Comparison of ENCODE assay signal across 10 cellular contexts in the genomic region with DNA sequence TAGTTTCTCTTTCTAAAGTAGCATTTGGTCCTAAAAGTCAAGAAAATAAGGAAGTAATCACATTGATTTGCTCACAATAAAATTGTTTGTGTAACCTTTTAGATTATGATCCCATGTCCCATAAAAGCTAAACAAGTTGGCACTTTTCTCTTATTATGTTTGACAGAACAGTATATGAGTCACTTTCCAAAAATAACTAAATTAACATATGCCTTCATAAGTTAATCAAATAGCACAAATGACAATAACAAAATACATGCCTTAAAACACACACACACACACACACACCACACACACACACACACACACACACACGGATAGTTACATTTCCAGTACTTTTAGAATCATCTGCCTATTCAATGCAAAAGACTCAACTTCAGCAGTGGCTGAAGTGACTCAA. TPM values are rescaled to one million over a fixed set of nuclear protein-coding genes. Genes with fewer than 3 reads are reported as not detected.
A peak's percentile ranks its signal among the peaks of the same experiment; 100 is the strongest.
DNase-seq lines count a peak whose midpoint lies in the region; ATAC-seq and TF ChIP-seq lines count a peak whose summit lies in the region.
"Had no signal": no experiment of that assay in that cellular context is flagged by ENCODE, and none has a peak within 500 bp of the region (broad histone marks: within the 10 kb centered on the region; RNA-seq: fewer than 3 reads in every experiment).

No MANE protein-coding gene starts in this region.

- peaks cover 70% of the 10 kb centered on the region for H3K36me3 Mint-ChIP-seq in CD4-positive, alpha-beta T cell (ENCODE audit: low read depth)
- peaks cover 43% of the 10 kb centered on the region for H3K36me3 Mint-ChIP-seq in central memory CD8-positive, alpha-beta T cell (ENCODE audit: insufficient read depth)
- H3K36me3 Mint-ChIP-seq in naive thymus-derived CD8-positive, alpha-beta T cell = peaks cover 3 to 48% (median 5%) of the 10 kb centered on the region in 3 donors

- H3K27ac Mint-ChIP-seq in CD4-positive, alpha-beta T cell = no peak overlapping the region
- H3K27ac Mint-ChIP-seq in central memory CD8-positive, alpha-beta T cell (ENCODE audit: low read depth) = peak overlapping the region; percentile 96
- H3K27ac Mint-ChIP-seq in naive thymus-derived CD8-positive, alpha-beta T cell = peak overlapping the region in 7 of 10 donors; percentile 8 to 99 (median 80)

- H3K27me3 Mint-ChIP-seq in CD4-positive, alpha-beta T cell = no peaks in the 10 kb centered on the region
- H3K27me3 Mint-ChIP-seq in central memory CD8-positive, alpha-beta T cell = no peaks in the 10 kb centered on the region
- H3K27me3 Mint-ChIP-seq in naive thymus-derived CD8-positive, alpha-beta T cell = no peaks in the 10 kb centered on the region

- no peaks in the 10 kb centered on the region for H3K9me3 ChIP-seq in CD4-positive, alpha-beta T cell (ENCODE audit: control insufficient read depth, low read length)

- no peak overlapping the region for H3K27ac ChIP-seq in CD4-positive, alpha-beta T cell (ENCODE audit: low read depth, low read length)
- H3K27ac ChIP-seq in KMS-11 = no peak overlapping the region
- H3K27ac ChIP-seq: HL-60 had no signal

- intact Hi-C loops in CD4-positive, alpha-beta T cell (cut with DNase I, micrococcal nuclease) = loop anchor here (10.0 kb wide), 3 partner anchors 648 to 1988 kb away; partner anchors contain the start of genes HEATR6 (in 1 of the 2) and TANC2 (in 1 of the 2)

- no peaks in the 10 kb centered on the region for H3K27me3 ChIP-seq in CD4-positive, alpha-beta T cell (ENCODE audit: control insufficient read depth, insufficient read depth, low read length)
- H3K27me3 ChIP-seq in KMS-11 (ENCODE audit: insufficient read depth, low read depth) = no peaks in the 10 kb centered on the region

- no peak overlapping the region for H3K9ac ChIP-seq in KMS-11

- peak overlapping the region; percentile 95 for H3K4me2 ChIP-seq in KMS-11

- no peak overlapping the region for H3K4me3 ChIP-seq in KMS-11 (IDR thresholded peaks at IDR 0.05; ENCODE audit: insufficient read depth, low read depth, low read length)

- H3K79me2 ChIP-seq in KMS-11 (ENCODE audit: insufficient read depth, low read depth) = peaks cover 80% of the 10 kb centered on the region

- H3K4me1 Mint-ChIP-seq in CD4-positive, alpha-beta T cell (ENCODE audit: low read depth) = peaks cover 67% of the 10 kb centered on the region
- H3K4me1 Mint-ChIP-seq in central memory CD8-positive, alpha-beta T cell = peaks cover 59% of the 10 kb centered on the region
- peaks cover 29 to 66% (median 61%) of the 10 kb centered on the region in 4 donors for H3K4me1 Mint-ChIP-seq in naive thymus-derived CD8-positive, alpha-beta T cell

- TF ChIP-seq CTCF in CD4-positive, alpha-beta T cell (IDR thresholded peaks at IDR 0.05) = no peak
- no peak for TF ChIP-seq CTCF in KMS-11 (conservative IDR thresholded peaks at IDR 0.05; ENCODE audit: low read depth, low read length)

- H3K36me3 ChIP-seq in KMS-11 (ENCODE audit: insufficient read depth) = peaks cover 6% of the 10 kb centered on the region; the same call in 1 of the 2 replicates

- no peak for DNase-seq in CD4-positive, alpha-beta T cell
- DNase-seq in central memory CD8-positive, alpha-beta T cell (ENCODE audit: low spot score in 2 of 2) = no peak
- no peak for DNase-seq in naive thymus-derived CD8-positive, alpha-beta T cell
- DNase-seq in DMS 273 treated with DMSO at 0.1 percent for 48 hours (lab: John Stamatoyannopoulos, UW) = no peak
- no peak for DNase-seq in T-helper 9 cell
- DNase-seq in 8988T = no peak
- DNase-seq: stimulated activated CD4-positive, alpha-beta T cell treated with anti-CD3 and anti-CD28 coated beads, Interleukin-15, amount 100 ng/mL, for 24 hours had no signal

- H3K9me3 Mint-ChIP-seq in CD4-positive, alpha-beta T cell = no peaks in the 10 kb centered on the region
- no peaks in the 10 kb centered on the region for H3K9me3 Mint-ChIP-seq in central memory CD8-positive, alpha-beta T cell
- no peaks in the 10 kb centered on the region for H3K9me3 Mint-ChIP-seq in naive thymus-derived CD8-positive, alpha-beta T cell

- CTCF ChIA-PET in CD4-positive, alpha-beta T cell (lab: Charles Lee) = no interaction called here

- ATAC-seq in CD4-positive, alpha-beta T cell (ENCODE audit: poor library complexity) = no peak
- no peak for ATAC-seq in central memory CD8-positive, alpha-beta T cell (replicated peaks; ENCODE audit: extremely low read depth, poor library complexity, severe bottlenecking)
- ATAC-seq in naive thymus-derived CD8-positive, alpha-beta T cell = no peak
- no peak for ATAC-seq in GM21717 (IDR thresholded peaks at IDR 0.05; ENCODE audit: unreplicated experiment)

- H3K4me1 ChIP-seq in KMS-11 (ENCODE audit: low read depth, poor library complexity, severe bottlenecking) = peaks cover 55% of the 10 kb centered on the region

- POLR2A ChIA-PET in CD4-positive, alpha-beta T cell (lab: Charles Lee) = interaction anchor here (1.0 kb wide), 1 partner anchor 9 kb away, joined by 4 read pairs; no protein-coding TSS in a partner anchor
- POLR2A ChIA-PET in naive thymus-derived CD8-positive, alpha-beta T cell (lab: Charles Lee) = interaction anchor here (0.7 kb wide), 1 partner anchor 91 kb away, joined by 3 read pairs; no protein-coding TSS in a partner anchor

- H4K20me1 ChIP-seq in KMS-11 (ENCODE audit: insufficient read depth) = peaks cover 43% of the 10 kb centered on the region

- no peak overlapping the region for H2AFZ ChIP-seq in KMS-11 (ENCODE audit: low read depth)

- peak overlapping the region; percentile 97 for H3K4me3 Mint-ChIP-seq in CD4-positive, alpha-beta T cell
- peak overlapping the region; percentile 94 for H3K4me3 Mint-ChIP-seq in central memory CD8-positive, alpha-beta T cell
- H3K4me3 Mint-ChIP-seq in naive thymus-derived CD8-positive, alpha-beta T cell = peak overlapping the region; percentile 85 to 99 (median 95)

RNA-seq across cellular contexts. Expression of gene MED13, which starts 2.8 kb away (rescaled TPM):
- total RNA-seq in CD4-positive, alpha-beta T cell = 10 to 100 TPM; 75.7 to 85.8 TPM
- 10 to 100 TPM; 70.1 to 82.4 TPM for total RNA-seq in naive thymus-derived CD8-positive, alpha-beta T cell
- 1 to 10 TPM; 2.1 to 3.7 (median 3.1) TPM for polyA plus RNA-seq in naive thymus-derived CD8-positive, alpha-beta T cell
